In the genomic region with DNA sequence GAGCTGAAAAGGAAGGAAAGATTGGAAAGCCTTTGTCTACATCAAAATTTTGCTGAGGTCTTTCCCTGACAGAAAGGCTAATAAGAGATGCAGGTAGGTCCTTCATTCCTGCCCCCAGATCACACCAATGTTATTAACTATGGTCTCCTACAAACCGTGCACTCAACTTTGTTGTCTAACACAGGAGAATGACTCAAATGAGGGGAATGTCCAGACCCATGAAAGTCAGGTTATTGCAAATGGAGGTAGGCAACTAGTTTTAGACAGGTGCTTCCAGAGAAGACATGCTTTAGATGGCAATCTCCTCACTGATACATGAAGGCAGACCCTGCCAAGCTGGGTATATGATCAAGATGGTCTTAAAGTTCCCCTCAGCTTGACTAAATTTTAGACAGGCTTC, we compare ENCODE assay signal across 1 cellular context.
TF ChIP-seq lines count a peak whose summit lies in the region.

No MANE protein-coding gene starts in this region.

TF ChIP-seq in GM12878, 131 proteins besides CTCF, POLR2A, EP300 and RAD21:
- TF ChIP-seq MYC (IDR thresholded peaks at IDR 0.05; ENCODE audit: insufficient read depth, insufficient read length, insufficient replicate concordance, low read length, severe bottlenecking) = no peak
- TF ChIP-seq, protein P1, sequence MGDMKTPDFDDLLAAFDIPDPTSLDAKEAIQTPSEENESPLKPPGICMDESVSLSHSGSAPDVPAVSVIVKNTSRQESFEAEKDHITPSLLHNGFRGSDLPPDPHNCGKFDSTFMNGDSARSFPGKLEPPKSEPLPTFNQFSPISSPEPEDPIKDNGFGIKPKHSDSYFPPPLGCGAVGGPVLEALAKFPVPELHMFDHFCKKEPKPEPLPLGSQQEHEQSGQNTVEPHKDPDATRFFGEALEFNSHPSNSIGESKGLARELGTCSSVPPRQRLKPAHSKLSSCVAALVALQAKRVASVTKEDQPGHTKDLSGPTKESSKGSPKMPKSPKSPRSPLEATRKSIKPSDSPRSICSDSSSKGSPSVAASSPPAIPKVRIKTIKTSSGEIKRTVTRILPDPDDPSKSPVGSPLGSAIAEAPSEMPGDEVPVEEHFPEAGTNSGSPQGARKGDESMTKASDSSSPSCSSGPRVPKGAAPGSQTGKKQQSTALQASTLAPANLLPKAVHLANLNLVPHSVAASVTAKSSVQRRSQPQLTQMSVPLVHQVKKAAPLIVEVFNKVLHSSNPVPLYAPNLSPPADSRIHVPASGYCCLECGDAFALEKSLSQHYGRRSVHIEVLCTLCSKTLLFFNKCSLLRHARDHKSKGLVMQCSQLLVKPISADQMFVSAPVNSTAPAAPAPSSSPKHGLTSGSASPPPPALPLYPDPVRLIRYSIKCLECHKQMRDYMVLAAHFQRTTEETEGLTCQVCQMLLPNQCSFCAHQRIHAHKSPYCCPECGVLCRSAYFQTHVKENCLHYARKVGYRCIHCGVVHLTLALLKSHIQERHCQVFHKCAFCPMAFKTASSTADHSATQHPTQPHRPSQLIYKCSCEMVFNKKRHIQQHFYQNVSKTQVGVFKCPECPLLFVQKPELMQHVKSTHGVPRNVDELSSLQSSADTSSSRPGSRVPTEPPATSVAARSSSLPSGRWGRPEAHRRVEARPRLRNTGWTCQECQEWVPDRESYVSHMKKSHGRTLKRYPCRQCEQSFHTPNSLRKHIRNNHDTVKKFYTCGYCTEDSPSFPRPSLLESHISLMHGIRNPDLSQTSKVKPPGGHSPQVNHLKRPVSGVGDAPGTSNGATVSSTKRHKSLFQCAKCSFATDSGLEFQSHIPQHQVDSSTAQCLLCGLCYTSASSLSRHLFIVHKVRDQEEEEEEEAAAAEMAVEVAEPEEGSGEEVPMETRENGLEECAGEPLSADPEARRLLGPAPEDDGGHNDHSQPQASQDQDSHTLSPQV (IDR thresholded peaks at IDR 0.05) = no peak
- TF ChIP-seq, protein P2, sequence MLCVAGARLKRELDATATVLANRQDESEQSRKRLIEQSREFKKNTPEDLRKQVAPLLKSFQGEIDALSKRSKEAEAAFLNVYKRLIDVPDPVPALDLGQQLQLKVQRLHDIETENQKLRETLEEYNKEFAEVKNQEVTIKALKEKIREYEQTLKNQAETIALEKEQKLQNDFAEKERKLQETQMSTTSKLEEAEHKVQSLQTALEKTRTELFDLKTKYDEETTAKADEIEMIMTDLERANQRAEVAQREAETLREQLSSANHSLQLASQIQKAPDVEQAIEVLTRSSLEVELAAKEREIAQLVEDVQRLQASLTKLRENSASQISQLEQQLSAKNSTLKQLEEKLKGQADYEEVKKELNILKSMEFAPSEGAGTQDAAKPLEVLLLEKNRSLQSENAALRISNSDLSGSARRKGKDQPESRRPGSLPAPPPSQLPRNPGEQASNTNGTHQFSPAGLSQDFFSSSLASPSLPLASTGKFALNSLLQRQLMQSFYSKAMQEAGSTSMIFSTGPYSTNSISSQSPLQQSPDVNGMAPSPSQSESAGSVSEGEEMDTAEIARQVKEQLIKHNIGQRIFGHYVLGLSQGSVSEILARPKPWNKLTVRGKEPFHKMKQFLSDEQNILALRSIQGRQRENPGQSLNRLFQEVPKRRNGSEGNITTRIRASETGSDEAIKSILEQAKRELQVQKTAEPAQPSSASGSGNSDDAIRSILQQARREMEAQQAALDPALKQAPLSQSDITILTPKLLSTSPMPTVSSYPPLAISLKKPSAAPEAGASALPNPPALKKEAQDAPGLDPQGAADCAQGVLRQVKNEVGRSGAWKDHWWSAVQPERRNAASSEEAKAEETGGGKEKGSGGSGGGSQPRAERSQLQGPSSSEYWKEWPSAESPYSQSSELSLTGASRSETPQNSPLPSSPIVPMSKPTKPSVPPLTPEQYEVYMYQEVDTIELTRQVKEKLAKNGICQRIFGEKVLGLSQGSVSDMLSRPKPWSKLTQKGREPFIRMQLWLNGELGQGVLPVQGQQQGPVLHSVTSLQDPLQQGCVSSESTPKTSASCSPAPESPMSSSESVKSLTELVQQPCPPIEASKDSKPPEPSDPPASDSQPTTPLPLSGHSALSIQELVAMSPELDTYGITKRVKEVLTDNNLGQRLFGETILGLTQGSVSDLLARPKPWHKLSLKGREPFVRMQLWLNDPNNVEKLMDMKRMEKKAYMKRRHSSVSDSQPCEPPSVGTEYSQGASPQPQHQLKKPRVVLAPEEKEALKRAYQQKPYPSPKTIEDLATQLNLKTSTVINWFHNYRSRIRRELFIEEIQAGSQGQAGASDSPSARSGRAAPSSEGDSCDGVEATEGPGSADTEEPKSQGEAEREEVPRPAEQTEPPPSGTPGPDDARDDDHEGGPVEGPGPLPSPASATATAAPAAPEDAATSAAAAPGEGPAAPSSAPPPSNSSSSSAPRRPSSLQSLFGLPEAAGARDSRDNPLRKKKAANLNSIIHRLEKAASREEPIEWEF (IDR thresholded peaks at IDR 0.05; ENCODE audit: insufficient replicate concordance, low read depth, low read length) = no peak
- no peak for TF ChIP-seq RFX5 (IDR thresholded peaks at IDR 0.05; ENCODE audit: low read depth, low read length)
- TF ChIP-seq CREB1 (IDR thresholded peaks at IDR 0.05; ENCODE audit: low read depth) = no peak
- TF ChIP-seq, protein P3, sequence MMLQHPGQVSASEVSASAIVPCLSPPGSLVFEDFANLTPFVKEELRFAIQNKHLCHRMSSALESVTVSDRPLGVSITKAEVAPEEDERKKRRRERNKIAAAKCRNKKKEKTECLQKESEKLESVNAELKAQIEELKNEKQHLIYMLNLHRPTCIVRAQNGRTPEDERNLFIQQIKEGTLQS (IDR thresholded peaks at IDR 0.05; ENCODE audit: borderline replicate concordance, extremely low read depth, low read depth, low read length) = no peak
- no peak for TF ChIP-seq POU2F2 (IDR thresholded peaks at IDR 0.05; ENCODE audit: borderline replicate concordance, low read depth, low read length)
- TF ChIP-seq, protein P4, sequence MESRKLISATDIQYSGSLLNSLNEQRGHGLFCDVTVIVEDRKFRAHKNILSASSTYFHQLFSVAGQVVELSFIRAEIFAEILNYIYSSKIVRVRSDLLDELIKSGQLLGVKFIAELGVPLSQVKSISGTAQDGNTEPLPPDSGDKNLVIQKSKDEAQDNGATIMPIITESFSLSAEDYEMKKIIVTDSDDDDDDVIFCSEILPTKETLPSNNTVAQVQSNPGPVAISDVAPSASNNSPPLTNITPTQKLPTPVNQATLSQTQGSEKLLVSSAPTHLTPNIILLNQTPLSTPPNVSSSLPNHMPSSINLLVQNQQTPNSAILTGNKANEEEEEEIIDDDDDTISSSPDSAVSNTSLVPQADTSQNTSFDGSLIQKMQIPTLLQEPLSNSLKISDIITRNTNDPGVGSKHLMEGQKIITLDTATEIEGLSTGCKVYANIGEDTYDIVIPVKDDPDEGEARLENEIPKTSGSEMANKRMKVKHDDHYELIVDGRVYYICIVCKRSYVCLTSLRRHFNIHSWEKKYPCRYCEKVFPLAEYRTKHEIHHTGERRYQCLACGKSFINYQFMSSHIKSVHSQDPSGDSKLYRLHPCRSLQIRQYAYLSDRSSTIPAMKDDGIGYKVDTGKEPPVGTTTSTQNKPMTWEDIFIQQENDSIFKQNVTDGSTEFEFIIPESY (IDR thresholded peaks at IDR 0.05) = no peak
- TF ChIP-seq, protein P5, sequence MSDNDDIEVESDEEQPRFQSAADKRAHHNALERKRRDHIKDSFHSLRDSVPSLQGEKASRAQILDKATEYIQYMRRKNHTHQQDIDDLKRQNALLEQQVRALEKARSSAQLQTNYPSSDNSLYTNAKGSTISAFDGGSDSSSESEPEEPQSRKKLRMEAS (IDR thresholded peaks at IDR 0.05; ENCODE audit: low read depth, low read length) = no peak
- TF ChIP-seq, protein P6, sequence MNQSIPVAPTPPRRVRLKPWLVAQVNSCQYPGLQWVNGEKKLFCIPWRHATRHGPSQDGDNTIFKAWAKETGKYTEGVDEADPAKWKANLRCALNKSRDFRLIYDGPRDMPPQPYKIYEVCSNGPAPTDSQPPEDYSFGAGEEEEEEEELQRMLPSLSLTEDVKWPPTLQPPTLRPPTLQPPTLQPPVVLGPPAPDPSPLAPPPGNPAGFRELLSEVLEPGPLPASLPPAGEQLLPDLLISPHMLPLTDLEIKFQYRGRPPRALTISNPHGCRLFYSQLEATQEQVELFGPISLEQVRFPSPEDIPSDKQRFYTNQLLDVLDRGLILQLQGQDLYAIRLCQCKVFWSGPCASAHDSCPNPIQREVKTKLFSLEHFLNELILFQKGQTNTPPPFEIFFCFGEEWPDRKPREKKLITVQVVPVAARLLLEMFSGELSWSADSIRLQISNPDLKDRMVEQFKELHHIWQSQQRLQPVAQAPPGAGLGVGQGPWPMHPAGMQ (IDR thresholded peaks at IDR 0.05; ENCODE audit: borderline replicate concordance) = no peak
- no peak for TF ChIP-seq SREBF2 (IDR thresholded peaks at IDR 0.05; ENCODE audit: low read length)
- TF ChIP-seq PAX8 (IDR thresholded peaks at IDR 0.05) = no peak
- TF ChIP-seq, protein P7, sequence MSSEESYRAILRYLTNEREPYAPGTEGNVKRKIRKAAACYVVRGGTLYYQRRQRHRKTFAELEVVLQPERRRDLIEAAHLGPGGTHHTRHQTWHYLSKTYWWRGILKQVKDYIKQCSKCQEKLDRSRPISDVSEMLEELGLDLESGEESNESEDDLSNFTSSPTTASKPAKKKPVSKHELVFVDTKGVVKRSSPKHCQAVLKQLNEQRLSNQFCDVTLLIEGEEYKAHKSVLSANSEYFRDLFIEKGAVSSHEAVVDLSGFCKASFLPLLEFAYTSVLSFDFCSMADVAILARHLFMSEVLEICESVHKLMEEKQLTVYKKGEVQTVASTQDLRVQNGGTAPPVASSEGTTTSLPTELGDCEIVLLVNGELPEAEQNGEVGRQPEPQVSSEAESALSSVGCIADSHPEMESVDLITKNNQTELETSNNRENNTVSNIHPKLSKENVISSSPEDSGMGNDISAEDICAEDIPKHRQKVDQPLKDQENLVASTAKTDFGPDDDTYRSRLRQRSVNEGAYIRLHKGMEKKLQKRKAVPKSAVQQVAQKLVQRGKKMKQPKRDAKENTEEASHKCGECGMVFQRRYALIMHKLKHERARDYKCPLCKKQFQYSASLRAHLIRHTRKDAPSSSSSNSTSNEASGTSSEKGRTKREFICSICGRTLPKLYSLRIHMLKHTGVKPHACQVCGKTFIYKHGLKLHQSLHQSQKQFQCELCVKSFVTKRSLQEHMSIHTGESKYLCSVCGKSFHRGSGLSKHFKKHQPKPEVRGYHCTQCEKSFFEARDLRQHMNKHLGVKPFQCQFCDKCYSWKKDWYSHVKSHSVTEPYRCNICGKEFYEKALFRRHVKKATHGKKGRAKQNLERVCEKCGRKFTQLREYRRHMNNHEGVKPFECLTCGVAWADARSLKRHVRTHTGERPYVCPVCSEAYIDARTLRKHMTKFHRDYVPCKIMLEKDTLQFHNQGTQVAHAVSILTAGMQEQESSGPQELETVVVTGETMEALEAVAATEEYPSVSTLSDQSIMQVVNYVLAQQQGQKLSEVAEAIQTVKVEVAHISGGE (CRISPR knock-in tag; IDR thresholded peaks at IDR 0.05) = no peak
TF ChIP-seq in GM12878: peak in this region for 0.
